Comparison of ENCODE assay signal across 12 cellular contexts in the genomic region with DNA sequence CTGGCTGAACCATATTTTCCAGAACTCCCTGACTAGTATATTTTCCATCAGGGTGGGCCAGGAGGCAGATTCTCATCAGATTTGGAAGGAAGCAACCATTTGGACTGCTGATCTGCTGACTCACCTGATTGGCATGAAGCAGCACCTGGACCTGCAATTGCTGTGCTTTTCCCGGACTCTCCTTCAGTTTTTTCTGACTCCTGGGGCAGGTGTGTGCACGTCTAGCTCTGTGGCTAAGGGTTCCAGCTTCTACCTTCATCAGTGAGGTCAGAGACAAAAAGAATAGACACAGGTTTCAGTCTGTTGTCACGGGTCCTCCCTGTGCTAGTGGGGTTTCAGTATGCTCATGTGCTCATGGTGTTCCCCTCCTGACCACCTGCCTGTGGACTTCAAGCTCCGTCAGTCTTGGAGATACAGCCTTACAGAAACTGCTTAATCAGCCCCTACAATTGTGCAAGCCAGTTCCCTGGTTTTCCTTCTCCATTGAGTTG. TPM values are rescaled to one million over a fixed set of nuclear protein-coding genes. Genes with fewer than 3 reads are reported as not detected.
DNase-seq lines count a peak whose midpoint lies in the region; ATAC-seq and TF ChIP-seq lines count a peak whose summit lies in the region.
"Had no signal": no experiment of that assay in that cellular context is flagged by ENCODE, and none has a peak within 500 bp of the region (broad histone marks: within the 10 kb centered on the region; RNA-seq: fewer than 3 reads in every experiment).

No MANE protein-coding gene starts in this region.

- H3K27me3 ChIP-seq in breast epithelium (no peaks in the 10 kb centered on the region), smooth muscle cell (ENCODE audit: low read depth) (no peaks in the 10 kb centered on the region), gastroesophageal sphincter (no peaks in the 10 kb centered on the region)

- 66% methylated on average over 4 of the region's 4 CpGs for WGBS in smooth muscle cell (ENCODE audit: low lambda C conversion rate)
- WGBS in gastroesophageal sphincter (ENCODE audit: low coverage in 1 of 2), 2 donors, result 77 to 80% methylated on average over 1 to 2 of the region's 4 CpGs

- TF ChIP-seq CTCF in breast epithelium (IDR thresholded peaks at IDR 0.05), result no peak
- no peak for TF ChIP-seq CTCF in smooth muscle cell (IDR thresholded peaks at IDR 0.05; ENCODE audit: borderline replicate concordance, insufficient read depth, poor library complexity, severe bottlenecking)
- no peak for TF ChIP-seq CTCF in foreskin fibroblast (IDR thresholded peaks at IDR 0.05; ENCODE audit: low read depth, low read length)
- no peak for TF ChIP-seq CTCF in gastroesophageal sphincter (IDR thresholded peaks at IDR 0.05)

- peaks cover 11% of the 10 kb centered on the region for H4K20me1 ChIP-seq in smooth muscle cell (ENCODE audit: low read depth)

- H3K36me3 ChIP-seq in breast epithelium (no peaks in the 10 kb centered on the region), smooth muscle cell (ENCODE audit: low read depth) (no peaks in the 10 kb centered on the region), gastroesophageal sphincter (no peaks in the 10 kb centered on the region)

- no peak for TF ChIP-seq EP300 in gastroesophageal sphincter (IDR thresholded peaks at IDR 0.05)

- H3K79me2 ChIP-seq in smooth muscle cell (ENCODE audit: low read depth), result peaks cover 2% of the 10 kb centered on the region

- intact Hi-C loops in breast epithelium (cut with DNase I; ENCODE audit: low total_unique reads), result no loop called here

- no peak overlapping the region for H3K4me2 ChIP-seq in smooth muscle cell

- H3K9me3 ChIP-seq in breast epithelium (no peaks in the 10 kb centered on the region), smooth muscle cell (replicated peaks; ENCODE audit: low read depth) (no peaks in the 10 kb centered on the region), gastroesophageal sphincter (no peaks in the 10 kb centered on the region)

- peak; percentile 37 for ATAC-seq in HG03354 (IDR thresholded peaks at IDR 0.05; ENCODE audit: poor library complexity, severe bottlenecking, unreplicated experiment)
- ATAC-seq in gastroesophageal sphincter, result no peak

- H3K4me1 ChIP-seq in breast epithelium (peaks cover 8 to 9% of the 10 kb centered on the region in 2 donors), smooth muscle cell (ENCODE audit: low read depth) (peaks cover 13% of the 10 kb centered on the region), gastroesophageal sphincter (peaks cover 0 to 28% (median 12%) of the 10 kb centered on the region in 3 donors)

- no peak overlapping the region for H3K9ac ChIP-seq in smooth muscle cell (ENCODE audit: low read depth)

- DNase-seq in DMS79 treated with DMSO at 0.1 percent for 48 hours (lab: John Stamatoyannopoulos, UW) (peak; percentile 19), DMS79 (lab: John Stamatoyannopoulos, UW) (no peak), breast epithelium (ENCODE audit: low spot score in 2 of 2) (peak in 1 of 2 donors; percentile 63), smooth muscle cell (lab: John Stamatoyannopoulos, UW; ENCODE audit: unreplicated experiment) (no peak), foreskin fibroblast (no peak), activated gamma-delta T cell (lab: John Stamatoyannopoulos, UW) (no peak)
- DNase-seq: GDM1, NCI-H1694, SIG-M5 had no signal

- H3K27ac ChIP-seq in breast epithelium (peak overlapping the region; percentile 93 to 97), smooth muscle cell (ENCODE audit: low read depth) (peak overlapping the region; percentile 33), gastroesophageal sphincter (no peak overlapping the region)
- H3K27ac ChIP-seq: 22Rv1 had no signal

- H3F3A ChIP-seq in smooth muscle cell (ENCODE audit: low read depth), result peaks cover 13% of the 10 kb centered on the region

- H3K4me3 ChIP-seq in breast epithelium, result no peak overlapping the region
- no peak overlapping the region for H3K4me3 ChIP-seq in smooth muscle cell
- no peak overlapping the region for H3K4me3 ChIP-seq in foreskin fibroblast (ENCODE audit: low read depth in 1 of 2, low read length in 2 of 2)
- H3K4me3 ChIP-seq in gastroesophageal sphincter, result no peak overlapping the region

- H2AFZ ChIP-seq in smooth muscle cell (ENCODE audit: low read depth), result no peak overlapping the region

- TF ChIP-seq POLR2A in breast epithelium (IDR thresholded peaks at IDR 0.05), result no peak
- TF ChIP-seq POLR2A in gastroesophageal sphincter (IDR thresholded peaks at IDR 0.05), result no peak

RNA-seq across cellular contexts. Expression of gene HMCES, which starts 31.5 kb away (rescaled TPM):
- total RNA-seq in breast epithelium (10 to 100 TPM; 32.3 to 40.5 (median 32.8) TPM), smooth muscle cell (9.3 and 15.2 TPM in 2 replicates), gastroesophageal sphincter (10 to 100 TPM; 25.3 to 35.7 (median 30.2) TPM)
- polyA plus RNA-seq in smooth muscle cell, result 25.0 and 33.8 TPM in 2 replicates

Comparison
In these comparisons a context has a peak if more than half of its experiments do, and no peak if none do; other contexts are left out.
1. H3K27ac ChIP-seq: peak in breast epithelium (2 of 2) and smooth muscle cell (single experiment); none in gastroesophageal sphincter (0 of 4).